ENCODE assay signal across 3 cellular contexts in genomic region chr21:9737301-9737700, GRCh38.
DNase-seq lines count a peak whose midpoint lies in the region; ATAC-seq and TF ChIP-seq lines count a peak whose summit lies in the region.
"Not testable (repeated sequence)": the region's sequence is repeated elsewhere in the genome, so short reads cannot be mapped to it uniquely, and the experiment has no call there.

No MANE protein-coding gene starts in this region.

- H3K36me3 Mint-ChIP-seq in endodermal cell (ENCODE audit: low read depth): not testable (repeated sequence)

- TF ChIP-seq POLR2A in esophagus muscularis mucosa (IDR thresholded peaks at IDR 0.05; ENCODE audit: low read depth): not testable (repeated sequence)

- not testable (repeated sequence) for H3K4me1 ChIP-seq in endodermal cell (ENCODE audit: control insufficient read depth, insufficient read depth, low read length); esophagus muscularis mucosa

- intact Hi-C loops in esophagus muscularis mucosa (cut with DNase I): not testable (repeated sequence)

- not testable (repeated sequence) for H3K9me3 Mint-ChIP-seq in endodermal cell

- H3K27ac Mint-ChIP-seq in endodermal cell: not testable (repeated sequence)

- WGBS in endodermal cell (ENCODE audit: insufficient coverage in 1 of 2, insufficient read length in 1 of 2), 2 experiments: 75 to 80% methylated on average over 2 of the region's 2 CpGs
- 58% methylated on average over 2 of the region's 2 CpGs for WGBS in esophagus muscularis mucosa

- TF ChIP-seq CTCF in endodermal cell (conservative IDR thresholded peaks at IDR 0.05); esophagus muscularis mucosa (IDR thresholded peaks at IDR 0.05): not testable (repeated sequence)

- not testable (repeated sequence) for TF ChIP-seq EP300 in esophagus muscularis mucosa (IDR thresholded peaks at IDR 0.05)

- H3K27me3 Mint-ChIP-seq in endodermal cell (ENCODE audit: insufficient read depth): not testable (repeated sequence)

- not testable (repeated sequence) for DNase-seq in endodermal cell
- peak; percentile 91 for DNase-seq in esophagus muscularis mucosa (ENCODE audit: extremely low spot score)
- DNase-seq in left lobe of liver (ENCODE audit: low spot score): peak; percentile 12

- H3K27me3 ChIP-seq in endodermal cell (ENCODE audit: control insufficient read depth, insufficient read depth, low read length, poor library complexity, severe bottlenecking): not testable (repeated sequence)
- peaks cover 0 to 12% (median 0%) of the 10 kb centered on the region in 4 donors for H3K27me3 ChIP-seq in esophagus muscularis mucosa

- H3K27ac ChIP-seq in endodermal cell (ENCODE audit: low read depth, low read length); esophagus muscularis mucosa (replicated peaks in 1 of 4): not testable (repeated sequence)

- H3K9ac ChIP-seq in endodermal cell (ENCODE audit: extremely low read depth, low read length, poor library complexity, severe bottlenecking): not testable (repeated sequence)

- H3K4me1 Mint-ChIP-seq in endodermal cell: not testable (repeated sequence)

- H3K4me3 Mint-ChIP-seq in endodermal cell: not testable (repeated sequence)

- peak overlapping the region; percentile 22 for H3K4me3 ChIP-seq in endodermal cell (ENCODE audit: low read length)
- not testable (repeated sequence) for H3K4me3 ChIP-seq in esophagus muscularis mucosa

- H3K36me3 ChIP-seq in endodermal cell (ENCODE audit: control insufficient read depth, insufficient read depth, low read length); esophagus muscularis mucosa: not testable (repeated sequence)

- H3K9me3 ChIP-seq in endodermal cell (ENCODE audit: control insufficient read depth, low read length): peaks cover 86% of the 10 kb centered on the region
- peaks cover 0 to 35% (median 24%) of the 10 kb centered on the region in 4 donors for H3K9me3 ChIP-seq in esophagus muscularis mucosa

- not testable (repeated sequence) for ATAC-seq in left lobe of liver
